In genomic region chr7:90222811-90223725, GRCh38 we compare ENCODE assay signal across 13 cellular contexts.
DNase-seq lines count a peak whose midpoint lies in the region; ATAC-seq and TF ChIP-seq lines count a peak whose summit lies in the region.
"Had no signal": no experiment of that assay in that cellular context is flagged by ENCODE, and none has a peak within 500 bp of the region (broad histone marks: within the 10 kb centered on the region; RNA-seq: fewer than 3 reads in every experiment).

No MANE protein-coding gene starts in this region.

- peak overlapping the region; percentile 38 for H2AFZ ChIP-seq in parathyroid adenoma

- no peak for ATAC-seq in GM18498 (IDR thresholded peaks at IDR 0.05; ENCODE audit: unreplicated experiment)

- no peak overlapping the region for H3K4me3 ChIP-seq in fibroblast of mammary gland (ENCODE audit: control insufficient read depth, low read depth, low read length)
- H3K4me3 ChIP-seq in parathyroid adenoma (ENCODE audit: low read depth, low read length), result no peak overlapping the region

- H3K4me2 ChIP-seq in parathyroid adenoma (ENCODE audit: low read length), result no peak overlapping the region

- H3K27ac ChIP-seq in parathyroid adenoma, result peak overlapping the region; percentile 34

- no peak overlapping the region for H3K9ac ChIP-seq in parathyroid adenoma

- H3K36me3 ChIP-seq in parathyroid adenoma (ENCODE audit: control insufficient read depth, insufficient read depth, low read length), result no peaks in the 10 kb centered on the region

- peaks cover 2% of the 10 kb centered on the region for H3K79me2 ChIP-seq in parathyroid adenoma

- H3K9me3 ChIP-seq in parathyroid adenoma (ENCODE audit: control insufficient read depth, low read length), result no peaks in the 10 kb centered on the region

- H3K27me3 ChIP-seq in parathyroid adenoma (ENCODE audit: control insufficient read depth, insufficient read depth, low read length), result no peaks in the 10 kb centered on the region

- peaks cover 7% of the 10 kb centered on the region for H3K4me1 ChIP-seq in parathyroid adenoma

- DNase-seq in EH (ENCODE audit: low read depth) (peak; percentile 5), NCI-H526 (lab: John Stamatoyannopoulos, UW) (peak; percentile 57 to 63), fibroblast of mammary gland (ENCODE audit: low read depth) (peak; percentile 93), NCI-H187 treated with DMSO at 0.1 percent for 48 hours (lab: John Stamatoyannopoulos, UW) (no peak), globus pallidus (ENCODE audit: low spot score) (no peak), UCSD-AML1 (lab: John Stamatoyannopoulos, UW; ENCODE audit: unreplicated experiment) (no peak)
- DNase-seq: activated CD4-positive, alpha-beta T cell treated with anti-CD3 and anti-CD28 coated beads for 4 hours; activated gamma-delta T cell treated with Interleukin-2 at 50 U/mL for 16 hours; Calu3; NCI-H2171; stimulated activated CD4-positive, alpha-beta T cell treated with anti-CD3 and anti-CD28 coated beads, Interleukin-15, amount 100 ng/mL, for 24 hours had no signal

- TF ChIP-seq CTCF in fibroblast of mammary gland (conservative IDR thresholded peaks at IDR 0.05; ENCODE audit: control insufficient read depth, insufficient read depth, low read depth, low read length), result no peak
- no peak for TF ChIP-seq CTCF in parathyroid adenoma (IDR thresholded peaks at IDR 0.05)

Comparison
In these comparisons a context has a peak if more than half of its experiments do, and no peak if none do; other contexts are left out.
1. DNase-seq: peak in EH (single experiment), NCI-H526 (2 of 2) and fibroblast of mammary gland (single experiment); none in NCI-H187 treated with DMSO at 0.1 percent for 48 hours (single experiment), globus pallidus (single experiment) and UCSD-AML1 (single experiment).